Comparison of ENCODE assay signal across 25 cellular contexts in the genomic region with DNA sequence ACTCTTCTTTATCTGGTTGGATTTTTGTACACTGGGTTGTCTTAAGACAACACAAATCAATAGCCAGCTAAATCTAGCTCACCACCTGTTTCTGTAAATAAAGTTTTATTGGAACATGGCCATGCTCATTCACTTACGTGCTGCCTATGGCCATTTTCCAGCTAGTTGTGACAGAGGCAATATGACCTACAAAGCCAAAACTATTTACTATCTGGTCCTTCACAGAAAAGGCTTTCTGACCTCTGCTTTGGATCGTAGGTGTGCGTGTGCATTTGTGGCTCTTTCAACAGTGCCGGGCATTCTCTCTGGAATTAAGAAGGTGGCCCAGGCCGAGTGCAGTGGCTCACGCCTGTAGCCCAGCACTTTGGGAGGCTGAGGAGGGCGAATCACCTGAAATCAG. TPM values are rescaled to one million over a fixed set of nuclear protein-coding genes. Genes with fewer than 3 reads are reported as not detected.
DNase-seq lines count a peak whose midpoint lies in the region; ATAC-seq, FAIRE-seq and TF ChIP-seq lines count a peak whose summit lies in the region.
"Had no signal": no experiment of that assay in that cellular context is flagged by ENCODE, and none has a peak within 500 bp of the region (broad histone marks: within the 10 kb centered on the region; RNA-seq: fewer than 3 reads in every experiment).

No MANE protein-coding gene starts in this region.

- H3K27ac ChIP-seq in left ventricle myocardium inferior (replicated peaks) = peak overlapping the region; percentile 52
- H3K27ac ChIP-seq in K562 (ENCODE audit: extremely low read depth, low read depth, low read length) = no peak overlapping the region
- peak overlapping the region; percentile 88 to 96 (median 90) for H3K27ac ChIP-seq in gastrocnemius medialis

- H3K36me3 ChIP-seq in left ventricle myocardium inferior (peaks cover 67% of the 10 kb centered on the region), K562 (ENCODE audit: control insufficient read depth, insufficient read depth, low read length) (no peaks in the 10 kb centered on the region), gastrocnemius medialis (peaks cover 0 to 78% of the 10 kb centered on the region in 2 donors)
- H3K36me3 ChIP-seq: BE2C had no signal

- no peaks in the 10 kb centered on the region for H3K9me3 ChIP-seq in left ventricle myocardium inferior (replicated peaks)
- no peaks in the 10 kb centered on the region for H3K9me3 ChIP-seq in K562 (replicated peaks; ENCODE audit: control insufficient read depth, insufficient read depth, low read depth, low read length)
- no peaks in the 10 kb centered on the region for H3K9me3 ChIP-seq in gastrocnemius medialis
- H3K9me3 ChIP-seq: BE2C, Caco-2 had no signal

- TF ChIP-seq RAD21 in K562 (CRISPR knock-in tag; conservative IDR thresholded peaks at IDR 0.05 in 1 of 2, IDR thresholded peaks at IDR 0.05 in 1 of 2) = no peak

- H2AFZ ChIP-seq in K562 (ENCODE audit: low read depth, low read length) = no peak overlapping the region
- H2AFZ ChIP-seq: GM23338 had no signal

- ATAC-seq in K562 (no peak), gastrocnemius medialis (peak; percentile 72 to 78), GM18861 (IDR thresholded peaks at IDR 0.05; ENCODE audit: unreplicated experiment) (no peak)
- ATAC-seq: GM23338 had no signal

- no peak for TF ChIP-seq EP300 in K562 (IDR thresholded peaks at IDR 0.05; ENCODE audit: low read length)

- DNase-seq in left ventricle myocardium inferior = no peak
- DNase-seq in cardiac septum (ENCODE audit: low spot score) = no peak
- no peak for DNase-seq in K562 (ENCODE audit: extremely low read depth in 1 of 4, low spot score in 3 of 4)
- DNase-seq in myocyte (ENCODE audit: low read depth) = peak; percentile 18
- DNase-seq in gastrocnemius medialis = peak; percentile 46 to 66
- no peak for DNase-seq in DMS 273 (lab: John Stamatoyannopoulos, UW; ENCODE audit: unreplicated experiment)
- DNase-seq in AG08395 (ENCODE audit: low spot score) = no peak
- DNase-seq: BE2C; C1 segment of cervical spinal cord; Caco-2; CD4-positive, alpha-beta T cell; DMS153; DMS79; GDM1; HCEC 1CT had no signal

- TF ChIP-seq CTCF in left ventricle myocardium inferior (IDR thresholded peaks at IDR 0.05; ENCODE audit: borderline replicate concordance) (no peak), K562 (IDR thresholded peaks at IDR 0.05 in 2 of 3, conservative IDR thresholded peaks at IDR 0.05 in 1 of 3; ENCODE audit: insufficient read depth in 2 of 3, low read depth in 1 of 3, low read length in 3 of 3) (no peak), gastrocnemius medialis (IDR thresholded peaks at IDR 0.05 in 4 of 5, conservative IDR thresholded peaks at IDR 0.05 in 1 of 5) (no peak)

- H3K9ac ChIP-seq in K562 (ENCODE audit: insufficient read depth in 1 of 2, low read depth in 2 of 2, low read length in 2 of 2) = no peak overlapping the region

- H3K27me3 ChIP-seq in left ventricle myocardium inferior (ENCODE audit: low read depth) = peaks cover 63% of the 10 kb centered on the region
- peaks cover 0 to 48% of the 10 kb centered on the region in 2 experiments; a peak in 2 of 5 replicates for H3K27me3 ChIP-seq in K562 (ENCODE audit: control insufficient read depth in 2 of 2, insufficient read depth in 2 of 2, low read length in 2 of 2)
- no peaks in the 10 kb centered on the region for H3K27me3 ChIP-seq in gastrocnemius medialis
- H3K27me3 ChIP-seq: BE2C had no signal

- BruUV-seq in K562 (replicated peaks; lab: Mats Ljungman, UMichigan) = no TSS peak

- H4K20me1 ChIP-seq in K562 (replicated peaks; ENCODE audit: control insufficient read depth, insufficient read depth, low read length) = no peaks in the 10 kb centered on the region

- H3K9me1 ChIP-seq in K562 (ENCODE audit: control insufficient read depth, insufficient read depth, low read length) = no peaks in the 10 kb centered on the region

- 0% methylated on average over 7 of the region's 7 CpGs for WGBS in K562 (ENCODE audit: insufficient coverage, low coverage, missing lambda C conversion rate)

- intact Hi-C loops in left ventricle myocardium inferior (cut with micrococcal nuclease) (no loop called here), cardiac septum (cut with DNase I) (no loop called here), K562 (cut with micrococcal nuclease) (no loop called here), gastrocnemius medialis (cut with DNase I; ENCODE audit: low total_unique reads) (no loop called here)

- TF ChIP-seq POLR2A in K562 (conservative IDR thresholded peaks at IDR 0.05) (no peak), gastrocnemius medialis (IDR thresholded peaks at IDR 0.05) (peak in 1 of 2 donors; percentile 30)

- no peaks in the 10 kb centered on the region for H3K79me2 ChIP-seq in K562 (ENCODE audit: control insufficient read depth, insufficient read depth, low read length)

- no peak for FAIRE-seq in K562 (lab: Jason Lieb, UNC)
- FAIRE-seq: D721Med, GM12892, GM18507, H54, HTR-8/SVneo had no signal

- no peak overlapping the region for H3K4me2 ChIP-seq in K562 (ENCODE audit: insufficient read depth, low read length)

- H3K4me3 ChIP-seq in left ventricle myocardium inferior (no peak overlapping the region), K562 (no peak overlapping the region), gastrocnemius medialis (peak overlapping the region in 1 of 4 donors; percentile 12)
- H3K4me3 ChIP-seq: GM23338 had no signal

- in situ Hi-C loops in K562 (cut with MboI) (no loop called here), gastrocnemius medialis (cut with MboI; ENCODE audit: low sequenced_read_pairs in 4 of 4) (no loop called here)

- CTCF ChIA-PET in K562 (lab: Yijun Ruan, JAX; ENCODE audit: low intra/inter-chr PET ratio) = no interaction called here

- H3K4me1 ChIP-seq in left ventricle myocardium inferior (peaks cover 75% of the 10 kb centered on the region), K562 (replicated peaks in 1 of 2; ENCODE audit: control insufficient read depth in 2 of 2, insufficient read depth in 2 of 2, low read length in 2 of 2) (no peaks in the 10 kb centered on the region), gastrocnemius medialis (peaks cover 77 to 78% of the 10 kb centered on the region in 2 donors)
- H3K4me1 ChIP-seq: BE2C, Caco-2 had no signal

- POLR2A ChIA-PET in K562 (lab: Yijun Ruan, JAX) = no interaction called here

RNA-seq across cellular contexts. Expression of gene NRAP, which starts 45.5 kb away (rescaled TPM):
- total RNA-seq in left ventricle myocardium inferior (1,025 TPM), cardiac septum (1,029 TPM), K562 (2014; rRNA removed) (not detected in 2 replicates), K562 (2014; rRNA removed; fragmentation: Illumina TruSeq; extraction: Trizol) (not detected in 2 replicates), K562 (2015; rRNA removed; fragmentation: Illumina TruSeq; extraction: Trizol) (not detected in 2 replicates), K562 (2021) (not detected in 2 replicates), myocyte (4.1 and 5.6 TPM in 2 replicates), gastrocnemius medialis (1,000 to 10,000 TPM in 3 of 4 donors, 100 to 1,000 TPM in 1; 811 to 2,339 (median 1,413) TPM)
- total RNA-seq in K562 (2011; cell fraction: chromatin; rRNA removed; ENCODE audit: low replicate concordance) = not detected in 2 replicates
- total RNA-seq in K562 (2011; cell fraction: nucleolus; rRNA removed) = not detected in 2 replicates
- total RNA-seq in K562 (2011; cell fraction: nucleoplasm; rRNA removed) = not detected in 2 replicates
- polyA plus RNA-seq in K562 (2011; rRNA removed) (not detected in 2 replicates), K562 (2014; fragmentation: Illumina TruSeq; extraction: Trizol) (not detected in 2 replicates), K562 (2014; fragmentation: Nextera tagmentation; extraction: Ambion mirVana) (not detected), K562 (2014; rRNA removed) (not detected in 2 replicates)
- not detected in 2 replicates for polyA plus RNA-seq in K562 (2011; cell fraction: cytosol; rRNA removed)
- polyA plus RNA-seq in K562 (2011; cell fraction: nucleus; rRNA removed) = not detected in 2 replicates
- 0.01 TPM in 1 of 2 replicates, not detected in the other for polyA plus RNA-seq in K562 (2012)
- polyA minus RNA-seq in K562 (2011; rRNA and poly(A)+ RNA removed) = not detected in 2 replicates
- not detected in 2 replicates for polyA minus RNA-seq in K562 (2011; cell fraction: cytosol; rRNA and poly(A)+ RNA removed)
- polyA minus RNA-seq in K562 (2011; cell fraction: nucleus; rRNA and poly(A)+ RNA removed) = not detected in 2 replicates
- 3.5 TPM for polyA plus RNA-seq in myocyte (2012)
- total RNA-seq: A172; CD4-positive, alpha-beta T cell; Daoy; GM23338 had no signal
- polyA plus RNA-seq: GM23338, IgD-negative memory B cell had no signal

Comparison
In these comparisons a context has a peak if more than half of its experiments do, and no peak if none do; other contexts are left out.
1. DNase-seq: peak in myocyte (single experiment) and gastrocnemius medialis (2 of 2); none in left ventricle myocardium inferior (single experiment), cardiac septum (single experiment), K562 (0 of 4), DMS 273 (single experiment) and AG08395 (single experiment).
2. ATAC-seq: peak in gastrocnemius medialis (2 of 2); none in K562 (single experiment) and GM18861 (single experiment).
3. RNA of gene NRAP, which starts 45.5 kb away (total RNA-seq): 811 to 2,339 TPM in gastrocnemius medialis, 1,029 TPM in cardiac septum (single experiment) and 1,025 TPM in left ventricle myocardium inferior (single experiment); 4.1 to 5.6 TPM in myocyte and not detected in K562; every median in the first group is over 100 times any median in the second.